Comparison of ENCODE assay signal across 35 cellular contexts in genomic region chr5:172305380-172305779, GRCh38.
"Had no signal": no experiment of that assay in that cellular context is flagged by ENCODE, and none has a peak within 500 bp of the region (broad histone marks: within the 10 kb centered on the region; RNA-seq: fewer than 3 reads in every experiment).

No MANE protein-coding gene starts in this region.

- H3K36me3 ChIP-seq: MG63 had no signal

- DNase-seq: Kasumi-1, MG63, MM.1S, MV-4-11, NCI-H1048, NCI-H1092, NCI-H1092 treated with DMSO at 0.1 percent for 48 hours, NCI-H1105, NCI-H1105 treated with DMSO at 0.1 percent for 48 hours, NCI-H1417, NCI-H1417 treated with DMSO at 0.1 percent for 48 hours, NCI-H1436, NCI-H1436 treated with DMSO at 0.1 percent for 48 hours, NCI-H146, NCI-H1694, NCI-H1694 treated with DMSO at 0.1 percent for 48 hours, NCI-H187, NCI-H187 treated with DMSO at 0.1 percent for 48 hours, NCI-H1930, NCI-H2029, NCI-H2029 treated with DMSO at 0.1 percent for 48 hours, NCI-H2081, NCI-H2081 treated with DMSO at 0.1 percent for 48 hours, NCI-H2107, NCI-H2171 treated with DMSO at 0.1 percent for 48 hours, NCI-H2227 treated with DMSO at 0.1 percent for 48 hours, NCI-H226, NCI-H345, NCI-H446, NCI-H446 treated with DMSO at 0.1 percent for 48 hours, NCI-H510A, NCI-H510A treated with DMSO at 0.1 percent for 48 hours, NCI-H524, NCI-H524 treated with DMSO at 0.1 percent for 48 hours, NCI-H526 had no signal

- H3K4me3 ChIP-seq: MG63 had no signal
